In the genomic region with DNA sequence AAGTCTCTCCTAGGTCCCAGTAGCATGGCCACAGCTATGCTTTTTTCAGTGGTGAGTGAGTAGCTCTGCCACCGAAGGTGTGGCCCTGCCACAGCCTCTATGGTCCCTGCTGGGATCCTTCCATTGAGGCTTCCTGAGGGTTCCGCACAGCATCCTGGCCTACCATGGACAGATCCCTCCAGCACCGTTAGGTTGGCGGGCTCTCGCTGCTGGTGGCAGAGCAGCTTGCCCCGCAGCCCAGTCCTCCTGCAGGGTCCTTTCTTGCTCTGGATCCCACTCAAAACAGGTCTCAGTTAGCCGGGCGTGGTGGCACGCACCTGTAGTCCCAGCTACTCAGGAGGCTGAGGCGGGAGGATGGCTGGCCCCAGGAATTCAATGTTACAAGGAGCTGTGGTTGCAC, we compare ENCODE assay signal across 16 cellular contexts. TPM values are rescaled to one million over a fixed set of nuclear protein-coding genes. Genes with fewer than 3 reads are reported as not detected.
DNase-seq lines count a peak whose midpoint lies in the region; ATAC-seq and TF ChIP-seq lines count a peak whose summit lies in the region.
"Had no signal": no experiment of that assay in that cellular context is flagged by ENCODE, and none has a peak within 500 bp of the region (broad histone marks: within the 10 kb centered on the region; RNA-seq: fewer than 3 reads in every experiment).

No MANE protein-coding gene starts in this region.

- H3K27ac ChIP-seq in GM23338 (ENCODE audit: low read depth) (no peak overlapping the region), HEK293 (ENCODE audit: extremely low read depth, low read depth, low read length) (no peak overlapping the region), neural progenitor cell (no peak overlapping the region)
- H3K27ac ChIP-seq: BLaER1, GM23248 had no signal

- TF ChIP-seq CTCF in GM23338 (conservative IDR thresholded peaks at IDR 0.05; ENCODE audit: low read depth in 2 of 2) (no peak), HEK293 (tag by site-specific recombination; IDR thresholded peaks at IDR 0.05) (no peak), neural progenitor cell (IDR thresholded peaks at IDR 0.05) (no peak)

- no peak overlapping the region for H3K4me2 ChIP-seq in GM23338
- no peak overlapping the region for H3K4me2 ChIP-seq in neural progenitor cell
- H3K4me2 ChIP-seq: BLaER1 had no signal

- H2AFZ ChIP-seq in GM23338 (no peak overlapping the region), neural progenitor cell (replicated peaks) (no peak overlapping the region)
- H2AFZ ChIP-seq: GM23248 had no signal

- H3K27me3 ChIP-seq in GM23338 (ENCODE audit: insufficient read depth) (no peaks in the 10 kb centered on the region), neural progenitor cell (peaks cover 49% of the 10 kb centered on the region)

- POLR2A ChIA-PET in HEK293 (lab: Yijun Ruan, JAX) = no interaction called here

- H3K27ac Mint-ChIP-seq in GM23338 = no peak overlapping the region
- no peak overlapping the region for H3K27ac Mint-ChIP-seq in neural progenitor cell
- H3K27ac Mint-ChIP-seq: H9, HFFc6 had no signal

- H3K4me1 Mint-ChIP-seq in GM23338 = peaks cover 13% of the 10 kb centered on the region
- H3K4me1 Mint-ChIP-seq in neural progenitor cell = peaks cover under 1% of the 10 kb centered on the region

- no peak overlapping the region for H3K4me3 Mint-ChIP-seq in GM23338
- no peak overlapping the region for H3K4me3 Mint-ChIP-seq in neural progenitor cell
- H3K4me3 Mint-ChIP-seq: HFFc6 had no signal

- H3K36me3 Mint-ChIP-seq in GM23338 (ENCODE audit: low read depth) (peaks cover 8% of the 10 kb centered on the region), neural progenitor cell (peaks cover under 1% of the 10 kb centered on the region)
- H3K36me3 Mint-ChIP-seq: CD8-positive, alpha-beta memory T cell had no signal

- CTCF ChIA-PET in HEK293 (lab: Yijun Ruan, JAX) = interaction anchor here (0.6 kb wide), 1 partner anchor 293 kb away, joined by 3 read pairs; no protein-coding TSS in a partner anchor

- H3F3A ChIP-seq in GM23338 (replicated peaks; ENCODE audit: low read depth) = no peaks in the 10 kb centered on the region
- H3F3A ChIP-seq in neural progenitor cell (ENCODE audit: low read depth) = peaks cover 15% of the 10 kb centered on the region

- H3K27me3 Mint-ChIP-seq in GM23338 (ENCODE audit: insufficient read depth, low read depth, poor library complexity) (peaks cover 10% of the 10 kb centered on the region), neural progenitor cell (ENCODE audit: insufficient read depth, low read depth) (peaks cover 6% of the 10 kb centered on the region)

- DNase-seq in GM23338 (ENCODE audit: low spot score) (no peak), islet precursor cell (peak; percentile 56), neural progenitor cell (ENCODE audit: low spot score) (peak; percentile 37), middle frontal gyrus (ENCODE audit: extremely low spot score, low spot score) (no peak), DMS114 treated with DMSO at 0.1 percent for 48 hours (lab: John Stamatoyannopoulos, UW; ENCODE audit: unreplicated experiment) (no peak)
- no peak for DNase-seq in NK-92 treated with Interleukin-12 subunit alpha and Interleukin-12 subunit beta, amount 100 ng/mL, for 24 hours (lab: John Stamatoyannopoulos, UW)
- DNase-seq: Caco-2; CD8-positive, alpha-beta memory T cell; DMS53; GM23248; H9; HFFc6; KBM-7 had no signal

- H4K20me1 ChIP-seq in GM23338 (replicated peaks; ENCODE audit: insufficient read depth) = no peaks in the 10 kb centered on the region
- H4K20me1 ChIP-seq in neural progenitor cell (ENCODE audit: low read depth) = peaks cover 8% of the 10 kb centered on the region

- H3K4me1 ChIP-seq in GM23338 (ENCODE audit: insufficient read depth) (peaks cover 4% of the 10 kb centered on the region; the same call in 1 of the 2 replicates), HEK293 (ENCODE audit: control insufficient read depth, insufficient read depth, low read length) (no peaks in the 10 kb centered on the region), neural progenitor cell (no peaks in the 10 kb centered on the region)
- H3K4me1 ChIP-seq: Caco-2 had no signal

- no peaks in the 10 kb centered on the region for H3K9me3 Mint-ChIP-seq in GM23338
- peaks cover 28% of the 10 kb centered on the region for H3K9me3 Mint-ChIP-seq in neural progenitor cell
- H3K9me3 Mint-ChIP-seq: CD8-positive, alpha-beta memory T cell; HFFc6 had no signal

- H3K9me3 ChIP-seq in HEK293 (ENCODE audit: control insufficient read depth, insufficient read depth, low read depth, low read length) (no peaks in the 10 kb centered on the region), neural progenitor cell (ENCODE audit: low read depth) (no peaks in the 10 kb centered on the region)
- H3K9me3 ChIP-seq: Caco-2 had no signal

- H3K9me2 ChIP-seq in GM23338 (ENCODE audit: insufficient read depth) = no peaks in the 10 kb centered on the region

- no peak overlapping the region for H3K4me3 ChIP-seq in GM23338
- H3K4me3 ChIP-seq in HEK293 (ENCODE audit: low read depth, low read length) = no peak overlapping the region
- no peak overlapping the region for H3K4me3 ChIP-seq in neural progenitor cell
- H3K4me3 ChIP-seq: BLaER1, GM23248 had no signal

- no peak for ATAC-seq in GM23338

- H3K9ac ChIP-seq in neural progenitor cell = no peak overlapping the region
- H3K9ac ChIP-seq: BLaER1, GM23248 had no signal

- H3K79me2 ChIP-seq in GM23338 (replicated peaks; ENCODE audit: insufficient read depth) (peaks cover 29% of the 10 kb centered on the region), neural progenitor cell (ENCODE audit: low read depth) (no peaks in the 10 kb centered on the region)

- no peaks in the 10 kb centered on the region for H3K36me3 ChIP-seq in GM23338 (ENCODE audit: insufficient read depth)
- H3K36me3 ChIP-seq in HEK293 (ENCODE audit: control insufficient read depth in 2 of 2, insufficient read depth in 1 of 2, low read length in 2 of 2) = no peaks in the 10 kb centered on the region
- no peaks in the 10 kb centered on the region for H3K36me3 ChIP-seq in neural progenitor cell
- H3K36me3 ChIP-seq: BLaER1 had no signal

TF ChIP-seq in GM23338, 12 proteins besides CTCF, POLR2A, EP300 and RAD21 (continues in another document):
- TF ChIP-seq NANOG (IDR thresholded peaks at IDR 0.05; ENCODE audit: borderline replicate concordance) (no peak), ZNF114 (CRISPR knock-in tag; IDR thresholded peaks at IDR 0.05) (no peak), CREB1 (CRISPR knock-in tag; IDR thresholded peaks at IDR 0.05; ENCODE audit: low read depth) (no peak), POLR2AphosphoS5 (IDR thresholded peaks at IDR 0.05; ENCODE audit: low read depth) (no peak)

TF ChIP-seq in HEK293, 187 proteins besides CTCF, POLR2A, EP300 and RAD21 (continues in another document):
- TF ChIP-seq ZNF510 (tag by site-specific recombination; IDR thresholded peaks at IDR 0.05; ENCODE audit: insufficient replicate concordance) = no peak
- no peak for TF ChIP-seq ZNF362 (tag by site-specific recombination; IDR thresholded peaks at IDR 0.05)

RNA-seq across cellular contexts. Expression of gene PDZD4, which starts 2.4 kb away (rescaled TPM):
- 194 and 230 TPM in 2 replicates for total RNA-seq in GM23338 (2014; rRNA removed; shearing (Covaris generic))
- 30.5 and 34.5 TPM in 2 replicates for polyA plus RNA-seq in GM23338 (2016; fragmentation: Nextera tagmentation; extraction: Ambion mirVana)
- 1.9 and 5.2 TPM in 2 replicates for total RNA-seq in neural progenitor cell (ENCODE audit: low replicate concordance)
- total RNA-seq: GM23248, HFFc6 had no signal
- polyA plus RNA-seq: GM23248 had no signal

RNA-seq across cellular contexts. Expression of gene SSR4, which starts 38.3 kb away (rescaled TPM):
- 107 and 168 TPM in 2 replicates for total RNA-seq in GM23338 (2014; rRNA removed; shearing (Covaris generic))
- 352 and 404 TPM in 2 replicates for polyA plus RNA-seq in GM23338 (2016; fragmentation: Nextera tagmentation; extraction: Ambion mirVana)
- total RNA-seq in neural progenitor cell (ENCODE audit: low replicate concordance) = 58.4 and 112 TPM in 2 replicates

RNA-seq across cellular contexts. Expression of gene IDH3G, which starts 38.6 kb away (rescaled TPM):
- 43.0 and 49.0 TPM in 2 replicates for total RNA-seq in GM23338 (2014; rRNA removed; shearing (Covaris generic))
- polyA plus RNA-seq in GM23338 (2016; fragmentation: Nextera tagmentation; extraction: Ambion mirVana) = 41.4 and 45.5 TPM in 2 replicates
- total RNA-seq in neural progenitor cell (ENCODE audit: low replicate concordance) = 40.3 and 50.6 TPM in 2 replicates

RNA-seq across cellular contexts. Expression of gene SRPK3, which starts 51.9 kb away (rescaled TPM):
- total RNA-seq in GM23338 (2014; rRNA removed; shearing (Covaris generic)) = 0.23 TPM in 1 of 2 replicates, not detected in the other
- polyA plus RNA-seq in GM23338 (2016; fragmentation: Nextera tagmentation; extraction: Ambion mirVana) = 0.15 and 0.19 TPM in 2 replicates
- total RNA-seq in neural progenitor cell (ENCODE audit: low replicate concordance) = not detected in 2 replicates
- total RNA-seq: A673; Caco-2; CD8-positive, alpha-beta memory T cell; H9 had no signal
- polyA plus RNA-seq: CD8-positive, alpha-beta memory T cell had no signal

RNA-seq across cellular contexts. Expression of gene L1CAM, which starts 53.2 kb away (rescaled TPM):
- total RNA-seq in GM23338 (2014; rRNA removed; shearing (Covaris generic)) = 27.6 and 29.2 TPM in 2 replicates
- polyA plus RNA-seq in GM23338 (2016; fragmentation: Nextera tagmentation; extraction: Ambion mirVana) = 7.4 and 7.8 TPM in 2 replicates
- total RNA-seq in neural progenitor cell (ENCODE audit: low replicate concordance) = 0.49 and 1.7 TPM in 2 replicates

Comparison
In these comparisons a context has a peak if more than half of its experiments do, and no peak if none do; other contexts are left out.
1. DNase-seq: peak in islet precursor cell (single experiment) and neural progenitor cell (single experiment); none in GM23338 (single experiment), middle frontal gyrus (single experiment), NK-92 treated with Interleukin-12 subunit alpha and Interleukin-12 subunit beta, amount 100 ng/mL, for 24 hours (single experiment) and DMS114 treated with DMSO at 0.1 percent for 48 hours (single experiment).
2. RNA of gene PDZD4, which starts 2.4 kb away (total RNA-seq): 194 to 230 TPM in GM23338; 1.9 to 5.2 TPM in neural progenitor cell; every median in the first group is over 10 times any median in the second.